Comparison of ENCODE assay signal across 1 cellular context in the genomic region with DNA sequence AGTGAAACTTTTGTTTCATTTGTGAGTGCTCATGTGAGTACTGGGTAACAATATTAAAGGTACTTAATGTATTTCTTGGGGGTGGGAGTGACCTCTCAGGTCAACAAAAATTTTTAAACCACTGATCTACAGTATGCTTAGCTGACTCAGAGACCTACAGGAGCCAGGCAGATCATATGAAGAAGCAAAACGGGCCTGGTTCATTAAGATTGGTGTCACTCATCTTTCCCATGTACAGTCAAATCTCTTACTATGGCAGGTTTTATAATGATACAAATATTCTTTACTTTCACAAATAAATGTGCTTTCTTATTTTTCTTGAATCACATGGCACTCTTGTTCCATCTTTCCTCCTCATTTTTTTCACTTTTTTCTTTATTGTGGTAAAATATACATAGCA.
TF ChIP-seq lines count a peak whose summit lies in the region.

No MANE protein-coding gene starts in this region.

TF ChIP-seq in IMR-90, 13 proteins besides CTCF, POLR2A, EP300 and RAD21:
- TF ChIP-seq CEBPB (IDR thresholded peaks at IDR 0.05; ENCODE audit: low read depth, low read length) (no peak), BHLHE40 (IDR thresholded peaks at IDR 0.05; ENCODE audit: low read depth, low read length) (no peak), CHD1 (IDR thresholded peaks at IDR 0.05; ENCODE audit: low read depth, low read length) (no peak), SMC3 (IDR thresholded peaks at IDR 0.05; ENCODE audit: low read depth, low read length) (no peak), MAZ (IDR thresholded peaks at IDR 0.05; ENCODE audit: borderline replicate concordance, low read depth, low read length) (no peak), RCOR1 (IDR thresholded peaks at IDR 0.05; ENCODE audit: insufficient replicate concordance, low read length) (no peak), MXI1 (IDR thresholded peaks at IDR 0.05; ENCODE audit: borderline replicate concordance, low read depth, low read length) (no peak), FOS (IDR thresholded peaks at IDR 0.05; ENCODE audit: low read depth, low read length) (no peak), RFX5 (IDR thresholded peaks at IDR 0.05; ENCODE audit: low read depth, low read length) (no peak), NFE2L2 (IDR thresholded peaks at IDR 0.05; ENCODE audit: low read depth, low read length) (no peak), MAFK (IDR thresholded peaks at IDR 0.05; ENCODE audit: low read depth, low read length) (no peak)
- TF ChIP-seq, protein P1, sequence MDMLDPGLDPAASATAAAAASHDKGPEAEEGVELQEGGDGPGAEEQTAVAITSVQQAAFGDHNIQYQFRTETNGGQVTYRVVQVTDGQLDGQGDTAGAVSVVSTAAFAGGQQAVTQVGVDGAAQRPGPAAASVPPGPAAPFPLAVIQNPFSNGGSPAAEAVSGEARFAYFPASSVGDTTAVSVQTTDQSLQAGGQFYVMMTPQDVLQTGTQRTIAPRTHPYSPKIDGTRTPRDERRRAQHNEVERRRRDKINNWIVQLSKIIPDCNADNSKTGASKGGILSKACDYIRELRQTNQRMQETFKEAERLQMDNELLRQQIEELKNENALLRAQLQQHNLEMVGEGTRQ (IDR thresholded peaks at IDR 0.05; ENCODE audit: low read depth, low read length): no peak
- TF ChIP-seq, protein P2, sequence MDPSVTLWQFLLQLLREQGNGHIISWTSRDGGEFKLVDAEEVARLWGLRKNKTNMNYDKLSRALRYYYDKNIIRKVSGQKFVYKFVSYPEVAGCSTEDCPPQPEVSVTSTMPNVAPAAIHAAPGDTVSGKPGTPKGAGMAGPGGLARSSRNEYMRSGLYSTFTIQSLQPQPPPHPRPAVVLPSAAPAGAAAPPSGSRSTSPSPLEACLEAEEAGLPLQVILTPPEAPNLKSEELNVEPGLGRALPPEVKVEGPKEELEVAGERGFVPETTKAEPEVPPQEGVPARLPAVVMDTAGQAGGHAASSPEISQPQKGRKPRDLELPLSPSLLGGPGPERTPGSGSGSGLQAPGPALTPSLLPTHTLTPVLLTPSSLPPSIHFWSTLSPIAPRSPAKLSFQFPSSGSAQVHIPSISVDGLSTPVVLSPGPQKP (IDR thresholded peaks at IDR 0.05; ENCODE audit: borderline replicate concordance, low read depth, low read length): no peak
